In the genomic region with DNA sequence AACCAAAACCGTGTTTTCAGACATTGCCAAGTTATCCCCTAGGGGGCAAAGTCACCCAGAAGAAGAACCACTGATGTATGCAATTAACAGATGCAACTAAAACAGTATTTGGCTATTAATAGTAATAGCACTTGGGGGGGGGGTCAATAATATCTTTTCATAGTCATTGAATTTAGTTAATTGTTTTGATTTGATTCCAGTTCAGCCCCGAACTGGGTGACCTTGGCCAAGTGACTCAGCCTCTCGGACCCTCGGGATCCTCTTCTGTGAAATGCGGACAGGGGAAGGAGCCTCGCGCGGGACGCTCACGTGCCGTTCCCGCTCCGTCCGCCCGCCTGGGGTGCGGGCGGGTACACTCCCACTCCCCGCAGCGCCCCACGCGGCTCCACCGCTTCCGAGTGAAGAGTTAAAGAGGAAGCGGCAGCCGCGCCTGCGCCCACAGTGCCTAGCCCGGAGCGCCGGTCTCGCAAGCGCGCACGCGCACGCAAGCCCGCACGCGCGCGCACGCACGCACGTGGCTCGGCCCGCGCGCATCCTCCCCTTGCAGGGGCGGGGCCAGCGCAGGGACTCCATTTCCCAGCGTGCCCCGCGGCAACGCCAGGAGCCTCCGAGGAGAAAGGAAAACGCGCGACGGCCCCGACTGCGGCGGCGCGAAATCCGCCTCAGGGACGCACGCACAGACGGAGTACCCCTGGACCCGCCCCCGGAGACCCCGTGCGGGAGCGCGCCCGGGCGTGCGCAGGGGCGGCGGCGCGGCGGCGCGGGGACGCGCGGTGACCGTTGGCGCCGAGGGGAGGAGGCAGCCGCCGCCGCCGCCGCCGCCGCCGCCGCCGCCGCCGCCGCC, we compare ENCODE assay signal across 7 cellular contexts. TPM values are rescaled to one million over a fixed set of nuclear protein-coding genes. Genes with fewer than 3 reads are reported as not detected.
DNase-seq lines count a peak whose midpoint lies in the region; ATAC-seq and TF ChIP-seq lines count a peak whose summit lies in the region.

TSS of gene DAZAP1 (plus strand) at position 769 of the 844 bp plus-strand sequence. CDS start 188 bp downstream, outside the sequence.

- peaks cover 43% of the 10 kb centered on the region for H3K79me2 ChIP-seq in hepatocyte

- H3K27ac ChIP-seq in hepatocyte: peak within 1 kb of the TSS; percentile 99

- no peaks in the 10 kb centered on the region for H3K27me3 ChIP-seq in hepatocyte

- no peaks in the 10 kb centered on the region for H3K9me3 ChIP-seq in hepatocyte (ENCODE audit: low read depth)

- H2AFZ ChIP-seq in hepatocyte: peak within 1 kb of the TSS; percentile 60

- H3K9me2 ChIP-seq in hepatocyte (replicated peaks; ENCODE audit: insufficient read depth): no peaks in the 10 kb centered on the region

- 1% methylated on average over 68 of the region's 103 CpGs for WGBS in hepatocyte (ENCODE audit: low lambda C conversion rate, missing lambda C conversion rate)

- H3K4me1 ChIP-seq in hepatocyte (ENCODE audit: insufficient read depth): peaks cover 36% of the 10 kb centered on the region

- DNase-seq in NCI-H2029 (lab: John Stamatoyannopoulos, UW) (peak; percentile 97), T-helper 22 cell (ENCODE audit: low read depth) (peak; percentile 97), astrocyte of the cerebellum (ENCODE audit: low read depth) (peak; percentile 93), hepatocyte (ENCODE audit: low spot score) (peak; percentile 100), retina (peak; percentile 99)

- H3K36me3 ChIP-seq in hepatocyte (replicated peaks; ENCODE audit: insufficient read depth, low read depth): no peaks in the 10 kb centered on the region

- peak; percentile 32 for TF ChIP-seq CTCF in astrocyte of the cerebellum (IDR thresholded peaks at IDR 0.05; ENCODE audit: low read depth, low read length, missing control alignments)
- peak; percentile 52 for TF ChIP-seq CTCF in hepatocyte (IDR thresholded peaks at IDR 0.05; ENCODE audit: poor library complexity)

- peak within 1 kb of the TSS; percentile 99 for H3K4me2 ChIP-seq in hepatocyte

- H4K20me1 ChIP-seq in hepatocyte (ENCODE audit: insufficient read depth, poor library complexity, severe bottlenecking): peaks cover 41% of the 10 kb centered on the region

- in situ Hi-C loops in astrocyte of the cerebellum (cut with HindIII; ENCODE audit: low sequenced_read_pairs): no loop called here

- H3K4me3 ChIP-seq in astrocyte of the cerebellum (ENCODE audit: low read depth, low read length): peak within 1 kb of the TSS; percentile 91
- peak within 1 kb of the TSS; percentile 100 for H3K4me3 ChIP-seq in hepatocyte

- peak; percentile 79 for ATAC-seq in GM18502 (IDR thresholded peaks at IDR 0.05; ENCODE audit: poor library complexity, unreplicated experiment)
- peak; percentile 74 for ATAC-seq in HG02973 (IDR thresholded peaks at IDR 0.05; ENCODE audit: unreplicated experiment)

RNA-seq across cellular contexts. Expression of gene DAZAP1, which starts in this region (rescaled TPM):
- 42.4 and 46.8 TPM in 2 replicates for total RNA-seq in hepatocyte
- 35.8 and 37.9 TPM in 2 replicates for polyA plus RNA-seq in hepatocyte

Comparison
In these comparisons a context has a peak if more than half of its experiments do, and no peak if none do; other contexts are left out.
1. Peak in every context shown above with its lines: DNase-seq, ATAC-seq, H3K4me3 ChIP-seq and H3K27ac ChIP-seq.